ENCODE assay signal across 9 cellular contexts in genomic region chr10:16967866-16968721, GRCh38.
DNase-seq lines count a peak whose midpoint lies in the region; ATAC-seq and TF ChIP-seq lines count a peak whose summit lies in the region.
"Had no signal": no experiment of that assay in that cellular context is flagged by ENCODE, and none has a peak within 500 bp of the region (broad histone marks: within the 10 kb centered on the region; RNA-seq: fewer than 3 reads in every experiment).

No MANE protein-coding gene starts in this region.

- peaks cover 6 to 49% (median 32%) of the 10 kb centered on the region in 4 donors for H3K4me1 ChIP-seq in tibial nerve

- no peaks in the 10 kb centered on the region for H3K9me3 ChIP-seq in tibial nerve

- WGBS in tibial nerve, 2 donors: 12 to 15% methylated on average over 7 of the region's 7 CpGs

- CTCF ChIA-PET in activated CD4-positive, alpha-beta T cell treated with anti-CD3 and anti-CD28 coated beads for 36 hours (lab: Charles Lee): interaction anchor here (0.9 to 1.5 kb wide), 2 partner anchors 33 to 289 kb away, joined by 3 read pairs; no protein-coding TSS in a partner anchor

- H3K36me3 ChIP-seq in tibial nerve: no peaks in the 10 kb centered on the region

- no peak for DNase-seq in activated CD4-positive, alpha-beta T cell treated with anti-CD3 and anti-CD28 coated beads for 36 hours
- DNase-seq in activated CD4-positive, alpha-beta T cell treated with anti-CD3 and anti-CD28 coated beads, Interleukin-2, amount 50 U/mL, for 1 hour: no peak
- DNase-seq in cardiac fibroblast (ENCODE audit: low read depth in 2 of 2) (peak; percentile 87 to 94), left kidney (ENCODE audit: low read depth, low spot score) (peak; percentile 74), tibial nerve (ENCODE audit: low spot score in 2 of 2) (no peak), SIG-M5 treated with dmso at 0.1 percent for 504 hours (lab: John Stamatoyannopoulos, UW; ENCODE audit: unreplicated experiment) (no peak)
- DNase-seq in effector CD8-positive, alpha-beta T cell (lab: John Stamatoyannopoulos, UW): no peak

- no peaks in the 10 kb centered on the region for H3K27me3 ChIP-seq in tibial nerve

- no peaks in the 10 kb centered on the region for H3K9me3 Mint-ChIP-seq in activated CD4-positive, alpha-beta T cell treated with anti-CD3 and anti-CD28 coated beads for 36 hours (ENCODE audit: low read depth)

- POLR2A ChIA-PET in activated CD4-positive, alpha-beta T cell treated with anti-CD3 and anti-CD28 coated beads for 36 hours (lab: Charles Lee): no interaction called here

- TF ChIP-seq EP300 in tibial nerve (IDR thresholded peaks at IDR 0.05): peak in 1 of 2 donors; percentile 40

- H3K27ac Mint-ChIP-seq in activated CD4-positive, alpha-beta T cell treated with anti-CD3 and anti-CD28 coated beads for 36 hours: peak overlapping the region; percentile 33

- no peaks in the 10 kb centered on the region for H3K27me3 Mint-ChIP-seq in activated CD4-positive, alpha-beta T cell treated with anti-CD3 and anti-CD28 coated beads for 36 hours

- no peak for TF ChIP-seq POLR2A in tibial nerve (IDR thresholded peaks at IDR 0.05)

- H3K4me3 ChIP-seq in cardiac fibroblast (replicated peaks in 1 of 2; ENCODE audit: low read depth in 2 of 2, low read length in 2 of 2) (no peak overlapping the region), tibial nerve (no peak overlapping the region)

- TF ChIP-seq CTCF in cardiac fibroblast (IDR thresholded peaks at IDR 0.05; ENCODE audit: low read depth, low read length): no peak
- TF ChIP-seq CTCF in tibial nerve (IDR thresholded peaks at IDR 0.05): no peak

- intact Hi-C loops in activated CD4-positive, alpha-beta T cell treated with anti-CD3 and anti-CD28 coated beads for 36 hours (cut with DNase I, micrococcal nuclease): loop anchor here (1.0 to 2.0 kb wide), 4 partner anchors 35 to 61 kb away; no protein-coding TSS in a partner anchor

- ATAC-seq in activated CD4-positive, alpha-beta T cell treated with anti-CD3 and anti-CD28 coated beads for 36 hours: no peak
- no peak for ATAC-seq in GM21390 (IDR thresholded peaks at IDR 0.05; ENCODE audit: unreplicated experiment)

- H3K4me3 Mint-ChIP-seq in activated CD4-positive, alpha-beta T cell treated with anti-CD3 and anti-CD28 coated beads for 36 hours: no peak overlapping the region

- H3K27ac ChIP-seq in tibial nerve: peak overlapping the region; percentile 65 to 92 (median 78)
- H3K27ac ChIP-seq: HL-60 had no signal

- no peaks in the 10 kb centered on the region for H3K36me3 Mint-ChIP-seq in activated CD4-positive, alpha-beta T cell treated with anti-CD3 and anti-CD28 coated beads for 36 hours (ENCODE audit: low read depth)

- H3K4me1 Mint-ChIP-seq in activated CD4-positive, alpha-beta T cell treated with anti-CD3 and anti-CD28 coated beads for 36 hours: peaks cover 24% of the 10 kb centered on the region

Comparison
In these comparisons a context has a peak if more than half of its experiments do, and no peak if none do; other contexts are left out.
1. DNase-seq: peak in cardiac fibroblast (2 of 2) and left kidney (single experiment); none in activated CD4-positive, alpha-beta T cell treated with anti-CD3 and anti-CD28 coated beads for 36 hours (single experiment), activated CD4-positive, alpha-beta T cell treated with anti-CD3 and anti-CD28 coated beads, Interleukin-2, amount 50 U/mL, for 1 hour (single experiment), tibial nerve (0 of 2), SIG-M5 treated with dmso at 0.1 percent for 504 hours (single experiment) and effector CD8-positive, alpha-beta T cell (single experiment).